Comparison of ENCODE assay signal across 1 cellular context in genomic region chr6:23350752-23351453, GRCh38.
TF ChIP-seq lines count a peak whose summit lies in the region.

No MANE protein-coding gene starts in this region.

TF ChIP-seq in SK-N-SH treated with all-trans-retinoic acid at 6 μM for 48 hours, 23 proteins besides CTCF, POLR2A, EP300 and RAD21 (continued from another document):
- TF ChIP-seq PATZ1 (CRISPR knock-in tag; IDR thresholded peaks at IDR 0.05; ENCODE audit: borderline replicate concordance) (peak; percentile 49; the same call in 1 of the 2 replicates), RARB (CRISPR knock-in tag; IDR thresholded peaks at IDR 0.05) (no peak; the same call in 1 of the 2 replicates), ZFP30 (CRISPR knock-in tag; IDR thresholded peaks at IDR 0.05) (no peak), ZNF8 (CRISPR knock-in tag; IDR thresholded peaks at IDR 0.05) (no peak), TCF4 (CRISPR knock-in tag; IDR thresholded peaks at IDR 0.05; ENCODE audit: borderline replicate concordance) (peak; percentile 71; the same call in 1 of the 2 replicates), TOX (CRISPR knock-in tag; IDR thresholded peaks at IDR 0.05; ENCODE audit: borderline replicate concordance) (no peak; the same call in 1 of the 2 replicates), ZFP3 (CRISPR knock-in tag; IDR thresholded peaks at IDR 0.05) (no peak), POU6F1 (CRISPR knock-in tag; IDR thresholded peaks at IDR 0.05; ENCODE audit: borderline replicate concordance, low read depth) (no peak), CSRNP3 (CRISPR knock-in tag; IDR thresholded peaks at IDR 0.05) (peak; percentile 83; the same call in 1 of the 2 replicates), ESRRG (CRISPR knock-in tag; IDR thresholded peaks at IDR 0.05) (no peak), CSDC2 (CRISPR knock-in tag; IDR thresholded peaks at IDR 0.05) (no peak), ZNF70 (CRISPR knock-in tag; IDR thresholded peaks at IDR 0.05) (no peak)
TF ChIP-seq in SK-N-SH treated with all-trans-retinoic acid at 6 μM for 48 hours: peak in this region for 6.
